ENCODE assay signal across 22 cellular contexts in genomic region chr5:110194191-110194590, GRCh38.
"Had no signal": no experiment of that assay in that cellular context is flagged by ENCODE, and none has a peak within 500 bp of the region (broad histone marks: within the 10 kb centered on the region; RNA-seq: fewer than 3 reads in every experiment).

No MANE protein-coding gene starts in this region.

- H3K4me1 ChIP-seq: esophagus muscularis mucosa, gastroesophageal sphincter, heart left ventricle, lower lobe of right lung had no signal

- H3K27me3 ChIP-seq: dorsolateral prefrontal cortex, esophagus muscularis mucosa, gastroesophageal sphincter, heart left ventricle, hepatocyte had no signal

- H3K27ac ChIP-seq: coronary artery, dorsolateral prefrontal cortex, esophagus muscularis mucosa, gastroesophageal sphincter, heart left ventricle, hepatocyte, lower lobe of right lung had no signal

- ATAC-seq: gastroesophageal sphincter; heart left ventricle; left colon; left lobe of liver; left ventricle myocardium superior; naive thymus-derived CD4-positive, alpha-beta T cell had no signal

- H3K36me3 ChIP-seq: esophagus muscularis mucosa, gastroesophageal sphincter, heart left ventricle, lower lobe of right lung had no signal

- H3K4me3 ChIP-seq: coronary artery, dorsolateral prefrontal cortex, esophagus muscularis mucosa, gastroesophageal sphincter, heart left ventricle, hepatocyte, lower lobe of right lung had no signal

- H2AFZ ChIP-seq: hepatocyte had no signal

- H3K79me2 ChIP-seq: hepatocyte had no signal

- H3K4me2 ChIP-seq: hepatocyte had no signal

- DNase-seq: dermis blood vessel endothelial cell; dorsolateral prefrontal cortex; effector CD4-positive, alpha-beta T cell; effector memory CD4-positive, alpha-beta T cell; foreskin fibroblast; heart left ventricle; hypothalamus; immature natural killer cell; islet precursor cell; kidney; kidney glomerular epithelial cell; left colon; left ventricle myocardium superior; lower lobe of right lung; mesendoderm; midbrain; naive thymus-derived CD4-positive, alpha-beta T cell had no signal

- H3K9me3 ChIP-seq: lower lobe of right lung had no signal
